In genomic region chr2:55003706-55004639, GRCh38 we compare ENCODE assay signal across 1 cellular context.
TF ChIP-seq lines count a peak whose summit lies in the region.

No MANE protein-coding gene starts in this region.

TF ChIP-seq in K562, 482 proteins besides CTCF, POLR2A, EP300 and RAD21:
- TF ChIP-seq CSDE1 (IDR thresholded peaks at IDR 0.05) = no peak
- TF ChIP-seq RBM22 (IDR thresholded peaks at IDR 0.05; ENCODE audit: low read depth, low read length, poor library complexity, severe bottlenecking) = peak; percentile 60
- TF ChIP-seq PHTF2 (CRISPR knock-in tag; IDR thresholded peaks at IDR 0.05) = no peak
- no peak for TF ChIP-seq TRIM28 (IDR thresholded peaks at IDR 0.05)
- TF ChIP-seq ELK3 (CRISPR knock-in tag; IDR thresholded peaks at IDR 0.05) = no peak
- TF ChIP-seq EP400 (IDR thresholded peaks at IDR 0.05) = no peak
- no peak for TF ChIP-seq ZNF174 (CRISPR knock-in tag; IDR thresholded peaks at IDR 0.05)
- TF ChIP-seq ZNF384 (IDR thresholded peaks at IDR 0.05; ENCODE audit: low read depth, low read length) = no peak
- TF ChIP-seq POLR2AphosphoS2 (IDR thresholded peaks at IDR 0.05; ENCODE audit: low read length) = peak; percentile 21; the same call in 1 of the 2 replicates
- peak; percentile 45; the same call in 1 of the 2 replicates for TF ChIP-seq POLR2G (IDR thresholded peaks at IDR 0.05; ENCODE audit: low read depth, low read length)
